ENCODE assay signal across 14 cellular contexts in the genomic region with DNA sequence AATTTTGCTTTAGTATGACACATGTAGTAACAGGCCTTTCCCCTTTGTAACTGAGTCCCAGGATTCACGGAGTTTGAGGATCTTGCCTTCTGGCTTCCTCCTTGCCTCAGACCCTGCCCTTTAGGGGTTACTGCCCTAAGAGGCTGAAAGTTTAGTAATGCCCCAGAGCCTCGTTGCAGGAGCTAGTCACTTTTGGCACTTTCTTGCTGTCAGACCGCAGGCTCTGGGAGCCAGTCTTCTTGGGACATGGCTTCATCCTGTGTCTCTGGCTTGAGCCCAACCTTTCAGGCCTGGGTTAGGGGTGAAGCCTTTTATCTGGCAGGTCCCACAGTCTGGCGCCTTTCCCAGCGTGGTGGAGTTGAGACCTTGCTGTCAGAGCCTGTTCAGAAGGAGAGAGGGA.
A peak's percentile ranks its signal among the peaks of the same experiment; 100 is the strongest.
DNase-seq lines count a peak whose midpoint lies in the region; ATAC-seq, FAIRE-seq and TF ChIP-seq lines count a peak whose summit lies in the region.
"Had no signal": no experiment of that assay in that cellular context is flagged by ENCODE, and none has a peak within 500 bp of the region (broad histone marks: within the 10 kb centered on the region; RNA-seq: fewer than 3 reads in every experiment).

No MANE protein-coding gene starts in this region.

- H3K9me3 Mint-ChIP-seq in glutamatergic neuron (ENCODE audit: unreplicated experiment) (peaks cover 6% of the 10 kb centered on the region), nephron (peaks cover 2% of the 10 kb centered on the region)

- H3K36me3 Mint-ChIP-seq in glutamatergic neuron (ENCODE audit: unreplicated experiment) = no peaks in the 10 kb centered on the region
- peaks cover 7% of the 10 kb centered on the region for H3K36me3 Mint-ChIP-seq in nephron (ENCODE audit: low read depth)

- TF ChIP-seq RAD21 in liver (IDR thresholded peaks at IDR 0.05) (no peak), HepG2 (CRISPR knock-in tag; IDR thresholded peaks at IDR 0.05) (no peak)

- no peaks in the 10 kb centered on the region for H3K36me3 ChIP-seq in liver (ENCODE audit: control insufficient read depth in 4 of 4, insufficient read depth in 3 of 4, low read depth in 1 of 4, low read length in 3 of 4)
- no peaks in the 10 kb centered on the region for H3K36me3 ChIP-seq in HepG2 (replicated peaks in 1 of 2; ENCODE audit: control insufficient read depth in 1 of 2, insufficient read depth in 2 of 2, low read length in 2 of 2)
- H3K36me3 ChIP-seq in vagina = no peaks in the 10 kb centered on the region

- POLR2A ChIA-PET in HepG2 (lab: Yijun Ruan, JAX) = no interaction called here

- no peak for FAIRE-seq in HepG2 (lab: Jason Lieb, UNC)
- FAIRE-seq: A549 had no signal

- 56% methylated on average over 5 of the region's 5 CpGs for WGBS in liver
- 97% methylated on average over 4 of the region's 5 CpGs for WGBS in HepG2 (ENCODE audit: low lambda C conversion rate)

- peaks cover 0 to 9% (median 2%) of the 10 kb centered on the region in 4 donors for H3K4me1 ChIP-seq in liver (ENCODE audit: control insufficient read depth in 4 of 4, insufficient read depth in 4 of 4, low read length in 3 of 4)
- H3K4me1 ChIP-seq in HepG2 (ENCODE audit: insufficient read depth, low read length) = peaks cover 8% of the 10 kb centered on the region
- peaks cover 39% of the 10 kb centered on the region for H3K4me1 ChIP-seq in vagina
- H3K4me1 ChIP-seq: A549 had no signal

- H3K4me3 ChIP-seq in liver (ENCODE audit: low read depth in 1 of 3, low read length in 3 of 3) = no peak overlapping the region
- no peak overlapping the region for H3K4me3 ChIP-seq in HepG2 (replicated peaks in 1 of 3; ENCODE audit: insufficient read depth in 1 of 3, low read depth in 2 of 3, low read length in 3 of 3)
- H3K4me3 ChIP-seq in vagina = no peak overlapping the region
- H3K4me3 ChIP-seq: A549 had no signal

- H3K9ac ChIP-seq in liver (ENCODE audit: low read depth in 1 of 2, low read length in 2 of 2) (no peak overlapping the region), HepG2 (ENCODE audit: insufficient read depth, low read depth, low read length) (no peak overlapping the region)

- intact Hi-C loops in HepG2 (cut with micrococcal nuclease; ENCODE audit: unreplicated experiment) = no loop called here
- intact Hi-C loops in vagina (cut with DNase I) = no loop called here

- TF ChIP-seq EP300 in HepG2 (IDR thresholded peaks at IDR 0.05; ENCODE audit: low read depth in 2 of 2, low read length in 2 of 2) (no peak), HepG2 (CRISPR knock-in tag; IDR thresholded peaks at IDR 0.05; ENCODE audit: borderline replicate concordance) (no peak)

- H3K9me3 ChIP-seq in liver (ENCODE audit: control insufficient read depth in 4 of 4, low read length in 3 of 4) (no peaks in the 10 kb centered on the region), HepG2 (ENCODE audit: low read length) (no peaks in the 10 kb centered on the region), vagina (no peaks in the 10 kb centered on the region)
- H3K9me3 ChIP-seq: A549 had no signal

- in situ Hi-C loops in HepG2 (cut with HindIII; ENCODE audit: extremely low pct_ligation_motif_present, low pct_unique_long_range_greater_than_20kb) = no loop called here

- H3K27me3 ChIP-seq in liver (ENCODE audit: control insufficient read depth in 4 of 4, insufficient read depth in 4 of 4, low read length in 3 of 4) (no peaks in the 10 kb centered on the region), HepG2 (ENCODE audit: control insufficient read depth in 1 of 2, insufficient read depth in 2 of 2, low read length in 2 of 2) (no peaks in the 10 kb centered on the region), vagina (no peaks in the 10 kb centered on the region)

- H3K27ac ChIP-seq in liver (ENCODE audit: low read depth in 1 of 2, low read length in 2 of 2) (no peak overlapping the region), HepG2 (ENCODE audit: extremely low read length, insufficient read depth, low read length) (no peak overlapping the region), vagina (peak overlapping the region; percentile 60)
- H3K27ac ChIP-seq: A549 had no signal

- peaks cover 23% of the 10 kb centered on the region for H3K4me1 Mint-ChIP-seq in glutamatergic neuron (ENCODE audit: low read depth, unreplicated experiment)
- peaks cover 8% of the 10 kb centered on the region for H3K4me1 Mint-ChIP-seq in nephron

- H2AFZ ChIP-seq in HepG2 (ENCODE audit: low read length) = no peak overlapping the region

- ATAC-seq in HepG2 (no peak), HG02884 (IDR thresholded peaks at IDR 0.05; ENCODE audit: unreplicated experiment) (no peak)
- ATAC-seq: A549 had no signal

- TF ChIP-seq CTCF in liver (IDR thresholded peaks at IDR 0.05; ENCODE audit: low read depth, low read length, missing input control) (no peak), HepG2 (CRISPR knock-in tag; IDR thresholded peaks at IDR 0.05) (no peak), glutamatergic neuron (IDR thresholded peaks at IDR 0.05; ENCODE audit: partially characterized antibody, unreplicated experiment) (no peak), nephron (IDR thresholded peaks at IDR 0.05; ENCODE audit: unreplicated experiment in 3 of 3) (no peak), vagina (IDR thresholded peaks at IDR 0.05) (no peak)

- H3K27me3 Mint-ChIP-seq in glutamatergic neuron (ENCODE audit: unreplicated experiment) = peaks cover 8% of the 10 kb centered on the region
- no peaks in the 10 kb centered on the region for H3K27me3 Mint-ChIP-seq in nephron (ENCODE audit: low read depth)
- H3K27me3 Mint-ChIP-seq: brain had no signal

- BruUV-seq in HepG2 (replicated peaks; lab: Mats Ljungman, UMichigan) = no TSS peak

- CTCF ChIA-PET in HepG2 (lab: Yijun Ruan, JAX; ENCODE audit: low intra/inter-chr PET ratio, low total read pairs) = no interaction called here

- DNase-seq in HepG2 (ENCODE audit: low spot score) = no peak
- DNase-seq in glutamatergic neuron = peak; percentile 18
- no peak for DNase-seq in vagina (ENCODE audit: extremely low spot score in 2 of 2)
- DNase-seq in NOMO-1 treated with DMSO at 0.1 percent for 48 hours (lab: John Stamatoyannopoulos, UW; ENCODE audit: unreplicated experiment) = no peak
- DNase-seq in kidney glomerular epithelial cell (lab: John Stamatoyannopoulos, UW) = no peak
- DNase-seq: DMS53, foreskin melanocyte, NCI-H2029, T-helper 2 cell had no signal

- H3K27ac Mint-ChIP-seq in glutamatergic neuron (ENCODE audit: unreplicated experiment) = no peak overlapping the region
- peak overlapping the region in 2 of 3 experiments; percentile 5 to 72 for H3K27ac Mint-ChIP-seq in nephron

- no peak overlapping the region for H3K4me2 ChIP-seq in HepG2 (ENCODE audit: low read depth, low read length)
- H3K4me2 ChIP-seq: A549 had no signal

- no peaks in the 10 kb centered on the region for H3K79me2 ChIP-seq in HepG2 (ENCODE audit: insufficient read depth, low read length)

- TF ChIP-seq POLR2A in HepG2 (IDR thresholded peaks at IDR 0.05; ENCODE audit: insufficient read depth in 1 of 2, low read depth in 2 of 2, low read length in 2 of 2) = no peak
- no peak for TF ChIP-seq POLR2A in vagina (IDR thresholded peaks at IDR 0.05)

- H4K20me1 ChIP-seq in HepG2 (ENCODE audit: insufficient read depth, low read length) = no peaks in the 10 kb centered on the region

- no peak overlapping the region for H3K4me3 Mint-ChIP-seq in glutamatergic neuron (ENCODE audit: unreplicated experiment)
- no peak overlapping the region for H3K4me3 Mint-ChIP-seq in nephron
- H3K4me3 Mint-ChIP-seq: brain had no signal

TF ChIP-seq in liver, 16 proteins besides CTCF, POLR2A, EP300 and RAD21:
- TF ChIP-seq FOXA1 (IDR thresholded peaks at IDR 0.05) = no peak
- TF ChIP-seq FOXA2 (IDR thresholded peaks at IDR 0.05) = no peak
- TF ChIP-seq GABPA (IDR thresholded peaks at IDR 0.05 in 1 of 2, conservative IDR thresholded peaks at IDR 0.05 in 1 of 2) = no peak
- TF ChIP-seq NR2F2 (IDR thresholded peaks at IDR 0.05) = peak; percentile 87
- TF ChIP-seq TAF1 (conservative IDR thresholded peaks at IDR 0.05) = no peak
- TF ChIP-seq RXRA (IDR thresholded peaks at IDR 0.05) = peak in 1 of 2 donors; percentile 47
- peak; percentile 18 for TF ChIP-seq SP1 (IDR thresholded peaks at IDR 0.05)
TF ChIP-seq in liver: peak in this region for 3.

TF ChIP-seq in HepG2, 621 proteins besides CTCF, POLR2A, EP300 and RAD21 (continues in another document):
- TF ChIP-seq, protein P1, sequence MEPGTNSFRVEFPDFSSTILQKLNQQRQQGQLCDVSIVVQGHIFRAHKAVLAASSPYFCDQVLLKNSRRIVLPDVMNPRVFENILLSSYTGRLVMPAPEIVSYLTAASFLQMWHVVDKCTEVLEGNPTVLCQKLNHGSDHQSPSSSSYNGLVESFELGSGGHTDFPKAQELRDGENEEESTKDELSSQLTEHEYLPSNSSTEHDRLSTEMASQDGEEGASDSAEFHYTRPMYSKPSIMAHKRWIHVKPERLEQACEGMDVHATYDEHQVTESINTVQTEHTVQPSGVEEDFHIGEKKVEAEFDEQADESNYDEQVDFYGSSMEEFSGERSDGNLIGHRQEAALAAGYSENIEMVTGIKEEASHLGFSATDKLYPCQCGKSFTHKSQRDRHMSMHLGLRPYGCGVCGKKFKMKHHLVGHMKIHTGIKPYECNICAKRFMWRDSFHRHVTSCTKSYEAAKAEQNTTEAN (CRISPR knock-in tag; conservative IDR thresholded peaks at IDR 0.05) = no peak
- no peak for TF ChIP-seq SKI (IDR thresholded peaks at IDR 0.05; ENCODE audit: partially characterized antibody)
- TF ChIP-seq TOE1 (CRISPR knock-in tag; IDR thresholded peaks at IDR 0.05) = no peak
- TF ChIP-seq, protein P2, sequence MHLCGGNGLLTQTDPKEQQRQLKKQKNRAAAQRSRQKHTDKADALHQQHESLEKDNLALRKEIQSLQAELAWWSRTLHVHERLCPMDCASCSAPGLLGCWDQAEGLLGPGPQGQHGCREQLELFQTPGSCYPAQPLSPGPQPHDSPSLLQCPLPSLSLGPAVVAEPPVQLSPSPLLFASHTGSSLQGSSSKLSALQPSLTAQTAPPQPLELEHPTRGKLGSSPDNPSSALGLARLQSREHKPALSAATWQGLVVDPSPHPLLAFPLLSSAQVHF (CRISPR knock-in tag; IDR thresholded peaks at IDR 0.05) = no peak
- no peak for TF ChIP-seq ZFP36 (IDR thresholded peaks at IDR 0.05; ENCODE audit: borderline replicate concordance, low read depth, low read length, partially characterized antibody)
- no peak for TF ChIP-seq NR2C2 (CRISPR knock-in tag; IDR thresholded peaks at IDR 0.05; ENCODE audit: borderline replicate concordance)
